1 cellular context compared by ENCODE assay signal in genomic region chr20:3888622-3889488, GRCh38.
TF ChIP-seq lines count a peak whose summit lies in the region.

Gene PANK2 (plus strand): TSS chr20:3889387.

TF ChIP-seq in K562, 482 proteins besides CTCF, POLR2A, EP300 and RAD21 (continued from another document and continues in another):
- no peak for TF ChIP-seq ZNF318 (IDR thresholded peaks at IDR 0.05; ENCODE audit: borderline replicate concordance in 1 of 2, low read depth in 1 of 2)
- no peak for TF ChIP-seq DNMT1 (IDR thresholded peaks at IDR 0.05)
- peak; percentile 71; the same call in 1 of the 2 replicates for TF ChIP-seq ATF7 (IDR thresholded peaks at IDR 0.05)
- TF ChIP-seq ZNF384 (IDR thresholded peaks at IDR 0.05; ENCODE audit: low read depth, low read length), result no peak
- TF ChIP-seq NCOA1 (IDR thresholded peaks at IDR 0.05; ENCODE audit: low read depth), result 0 out of 2 replicates have a peak, but pooled peaks have one; percentile 18
- no peak for TF ChIP-seq GABPB2 (CRISPR knock-in tag; conservative IDR thresholded peaks at IDR 0.05)
- no peak for TF ChIP-seq MXD1 (CRISPR knock-in tag; IDR thresholded peaks at IDR 0.05; ENCODE audit: borderline replicate concordance, poor library complexity, severe bottlenecking)
- TF ChIP-seq BCL6 (CRISPR knock-in tag; IDR thresholded peaks at IDR 0.05), result no peak
- no peak for TF ChIP-seq TCF15 (CRISPR knock-in tag; IDR thresholded peaks at IDR 0.05)
- TF ChIP-seq DDX20 (tag; IDR thresholded peaks at IDR 0.05; ENCODE audit: low read depth), result no peak
- TF ChIP-seq EWSR1 (IDR thresholded peaks at IDR 0.05; ENCODE audit: borderline replicate concordance, low read depth, partially characterized antibody), result no peak
- peak; percentile 14; the same call in 1 of the 2 replicates for TF ChIP-seq HCFC1 (IDR thresholded peaks at IDR 0.05; ENCODE audit: low read depth, low read length)
- TF ChIP-seq RREB1 (CRISPR knock-in tag; IDR thresholded peaks at IDR 0.05), result 0 out of 2 replicates have a peak, but pooled peaks have one; percentile 49
- TF ChIP-seq ESRRB (CRISPR knock-in tag; IDR thresholded peaks at IDR 0.05; ENCODE audit: borderline replicate concordance), result no peak
- TF ChIP-seq CEBPZ (IDR thresholded peaks at IDR 0.05; ENCODE audit: borderline replicate concordance, low read depth, low read length), result peak; percentile 84
- no peak for TF ChIP-seq KLF16 (IDR thresholded peaks at IDR 0.05)
- peak; percentile 97 for TF ChIP-seq RBM25 (IDR thresholded peaks at IDR 0.05; ENCODE audit: low read depth, low read length, severe bottlenecking)
- no peak for TF ChIP-seq NONO (IDR thresholded peaks at IDR 0.05; ENCODE audit: low read depth in 2 of 2, low read length in 1 of 2)
- TF ChIP-seq HNRNPLL (IDR thresholded peaks at IDR 0.05; ENCODE audit: low read depth, low read length, poor library complexity, severe bottlenecking), result peak; percentile 81
- no peak for TF ChIP-seq ARID2 (IDR thresholded peaks at IDR 0.05)
- no peak for TF ChIP-seq CBX1 (IDR thresholded peaks at IDR 0.05; ENCODE audit: low read depth)
- peak; percentile 95 for TF ChIP-seq RBBP5 (IDR thresholded peaks at IDR 0.05; ENCODE audit: borderline replicate concordance, insufficient read depth, low read length, poor library complexity, severe bottlenecking)
- TF ChIP-seq BRD4 (IDR thresholded peaks at IDR 0.05), result no peak
- no peak for TF ChIP-seq HMG20B (CRISPR knock-in tag; IDR thresholded peaks at IDR 0.05)
- no peak for TF ChIP-seq ZNF707 (CRISPR knock-in tag; conservative IDR thresholded peaks at IDR 0.05)
- no peak for TF ChIP-seq ZNF316 (IDR thresholded peaks at IDR 0.05)
- TF ChIP-seq POLR3A (IDR thresholded peaks at IDR 0.05; ENCODE audit: borderline replicate concordance, extremely low read depth, insufficient read depth, insufficient read length), result no peak
- TF ChIP-seq NCOA2 (IDR thresholded peaks at IDR 0.05; ENCODE audit: partially characterized antibody in 2 of 2), result no peak
- no peak for TF ChIP-seq HIVEP1 (CRISPR knock-in tag; IDR thresholded peaks at IDR 0.05)
- TF ChIP-seq FOXK2 (conservative IDR thresholded peaks at IDR 0.05 in 1 of 2, IDR thresholded peaks at IDR 0.05 in 1 of 2; ENCODE audit: low read depth in 2 of 2), result no peak; a peak in 1 of 4 replicates
- TF ChIP-seq ID3 (CRISPR knock-in tag; IDR thresholded peaks at IDR 0.05), result no peak
- no peak for TF ChIP-seq ID3 (tag; IDR thresholded peaks at IDR 0.05)
- no peak for TF ChIP-seq ARNT (IDR thresholded peaks at IDR 0.05)
- peak; percentile 34; the same call in 1 of the 2 replicates for TF ChIP-seq RNF2 (IDR thresholded peaks at IDR 0.05)
- no peak for TF ChIP-seq ZNF75A (CRISPR knock-in tag; IDR thresholded peaks at IDR 0.05)
- TF ChIP-seq ZNF655 (CRISPR knock-in tag; IDR thresholded peaks at IDR 0.05), result no peak
- no peak for TF ChIP-seq DACH1 (IDR thresholded peaks at IDR 0.05; ENCODE audit: partially characterized antibody)
- TF ChIP-seq ZNF785 (CRISPR knock-in tag; IDR thresholded peaks at IDR 0.05), result no peak
- no peak for TF ChIP-seq ZKSCAN3 (CRISPR knock-in tag; IDR thresholded peaks at IDR 0.05)
- no peak for TF ChIP-seq E2F5 (CRISPR knock-in tag; IDR thresholded peaks at IDR 0.05)
- 0 out of 4 replicates have a peak, but pooled peaks of 1 of the 2 experiments have one; percentile 26 for TF ChIP-seq HDAC1 (IDR thresholded peaks at IDR 0.05)
- no peak for TF ChIP-seq CBFB (CRISPR knock-in tag; IDR thresholded peaks at IDR 0.05)
- TF ChIP-seq ZNF133 (CRISPR knock-in tag; IDR thresholded peaks at IDR 0.05), result no peak
- TF ChIP-seq ZNF263 (CRISPR knock-in tag; IDR thresholded peaks at IDR 0.05; ENCODE audit: borderline replicate concordance), result peak; percentile 99
- TF ChIP-seq RFX1 (IDR thresholded peaks at IDR 0.05), result peak; percentile 97
- TF ChIP-seq SP1 (CRISPR knock-in tag; IDR thresholded peaks at IDR 0.05), result peak; percentile 91
- TF ChIP-seq CEBPB (tag; IDR thresholded peaks at IDR 0.05), result no peak
